Comparison of ENCODE assay signal across 16 cellular contexts in the genomic region with DNA sequence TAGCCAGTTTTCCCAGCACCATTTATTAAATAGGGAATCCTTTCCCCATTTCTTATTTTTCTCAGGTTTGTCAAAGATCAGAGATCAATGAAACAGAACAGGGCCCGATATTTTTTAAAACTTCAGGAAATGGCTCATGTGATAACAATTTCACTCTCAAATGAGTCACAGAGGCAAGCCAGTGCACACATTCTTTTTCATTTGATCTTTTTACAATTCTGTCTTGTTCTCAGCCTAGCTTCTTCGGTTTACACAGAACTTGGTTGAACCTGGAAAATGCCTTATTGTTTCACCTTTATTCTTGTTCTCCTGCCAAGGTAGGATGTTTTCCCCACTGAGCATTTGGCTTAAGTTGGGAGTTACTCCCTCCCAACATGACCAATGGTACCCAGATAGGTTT.
DNase-seq lines count a peak whose midpoint lies in the region; ATAC-seq, FAIRE-seq and TF ChIP-seq lines count a peak whose summit lies in the region.
"Had no signal": no experiment of that assay in that cellular context is flagged by ENCODE, and none has a peak within 500 bp of the region (broad histone marks: within the 10 kb centered on the region; RNA-seq: fewer than 3 reads in every experiment).

No MANE protein-coding gene starts in this region.

- no peak overlapping the region for H3K4me3 ChIP-seq in astrocyte (ENCODE audit: insufficient read depth, low read depth, low read length)
- H3K4me3 ChIP-seq in fibroblast of villous mesenchyme (ENCODE audit: low read depth, low read length), result no peak overlapping the region
- no peak overlapping the region for H3K4me3 ChIP-seq in effector memory CD4-positive, alpha-beta T cell (ENCODE audit: insufficient read depth, low read depth, low read length, poor library complexity, severe bottlenecking)
- no peak overlapping the region for H3K4me3 ChIP-seq in colonic mucosa
- H3K4me3 ChIP-seq: A549, vagina had no signal

- FAIRE-seq in astrocyte (lab: Jason Lieb, UNC), result peak; percentile 89
- no peak for FAIRE-seq in GM19239 (lab: Jason Lieb, UNC)
- FAIRE-seq: A549, D721Med had no signal

- H3K4me1 ChIP-seq in astrocyte (ENCODE audit: insufficient read depth, low read length) (peaks cover 8% of the 10 kb centered on the region), colonic mucosa (no peaks in the 10 kb centered on the region)
- H3K4me1 ChIP-seq in effector memory CD4-positive, alpha-beta T cell (ENCODE audit: control insufficient read depth, insufficient read depth, low read length, poor library complexity, severe bottlenecking), result no peaks in the 10 kb centered on the region
- H3K4me1 ChIP-seq: A549, vagina had no signal

- no peaks in the 10 kb centered on the region for H3K36me3 ChIP-seq in astrocyte (ENCODE audit: insufficient read depth, low read length)
- no peaks in the 10 kb centered on the region for H3K36me3 ChIP-seq in effector memory CD4-positive, alpha-beta T cell (ENCODE audit: control insufficient read depth, insufficient read depth, low read length)
- H3K36me3 ChIP-seq in colonic mucosa, result no peaks in the 10 kb centered on the region
- H3K36me3 ChIP-seq: vagina had no signal

- no peak overlapping the region for H3K4me3 Mint-ChIP-seq in astrocyte (ENCODE audit: unreplicated experiment)
- H3K4me3 Mint-ChIP-seq: activated B cell treated with CpG ODN at 0.5 μM for 24 hours; activated naive CD4-positive, alpha-beta T cell treated with anti-CD3 and anti-CD28 coated beads, Interleukin-2, amount 50 U/mL, for 24 hours; stimulated activated naive CD8-positive, alpha-beta T cell treated with anti-CD3 and anti-CD28 coated beads, Interleukin-15, Interleukin-2, amounts not matched to agents 100 ng/mL and 50 ng/mL, for 24 hours had no signal

- H2AFZ ChIP-seq in astrocyte (ENCODE audit: low read depth, low read length), result peak overlapping the region; percentile 50

- intact Hi-C loops in colonic mucosa (cut with DNase I), result no loop called here

- H3K79me2 ChIP-seq in astrocyte (ENCODE audit: insufficient read depth, low read length), result no peaks in the 10 kb centered on the region

- TF ChIP-seq CTCF in astrocyte (IDR thresholded peaks at IDR 0.05; ENCODE audit: insufficient read depth, low read depth, low read length) (no peak), fibroblast of villous mesenchyme (IDR thresholded peaks at IDR 0.05; ENCODE audit: insufficient read depth, low read depth, low read length) (no peak), colonic mucosa (IDR thresholded peaks at IDR 0.05) (no peak)

- H3K9me3 Mint-ChIP-seq in astrocyte (ENCODE audit: unreplicated experiment), result no peaks in the 10 kb centered on the region
- H3K9me3 Mint-ChIP-seq: activated B cell treated with CpG ODN at 0.5 μM for 24 hours; activated naive CD4-positive, alpha-beta T cell treated with anti-CD3 and anti-CD28 coated beads, Interleukin-2, amount 50 U/mL, for 24 hours had no signal

- H3K27ac Mint-ChIP-seq in astrocyte (ENCODE audit: unreplicated experiment), result peak overlapping the region; percentile 87
- H3K27ac Mint-ChIP-seq: activated B cell treated with CpG ODN at 0.5 μM for 24 hours; activated naive CD4-positive, alpha-beta T cell treated with anti-CD3 and anti-CD28 coated beads, Interleukin-2, amount 50 U/mL, for 24 hours; stimulated activated naive CD8-positive, alpha-beta T cell treated with anti-CD3 and anti-CD28 coated beads, Interleukin-15, Interleukin-2, amounts not matched to agents 100 ng/mL and 50 ng/mL, for 24 hours had no signal

- H3K9ac ChIP-seq in astrocyte (ENCODE audit: low read length) (peak overlapping the region; percentile 28), colonic mucosa (ENCODE audit: low read depth in 2 of 2, low read length in 2 of 2) (no peak overlapping the region)

- H3K4me2 ChIP-seq in astrocyte (ENCODE audit: low read length), result peak overlapping the region; percentile 77
- H3K4me2 ChIP-seq: A549 had no signal

- H3K27me3 Mint-ChIP-seq in astrocyte (ENCODE audit: low read depth, unreplicated experiment), result no peaks in the 10 kb centered on the region
- H3K27me3 Mint-ChIP-seq: activated B cell treated with CpG ODN at 0.5 μM for 24 hours; activated naive CD4-positive, alpha-beta T cell treated with anti-CD3 and anti-CD28 coated beads, Interleukin-2, amount 50 U/mL, for 24 hours; stimulated activated naive CD8-positive, alpha-beta T cell treated with anti-CD3 and anti-CD28 coated beads, Interleukin-15, Interleukin-2, amounts not matched to agents 100 ng/mL and 50 ng/mL, for 24 hours had no signal

- ATAC-seq in HG03095 (IDR thresholded peaks at IDR 0.05; ENCODE audit: unreplicated experiment), result no peak
- ATAC-seq: A549, esophagus mucosa had no signal

- H3K4me1 Mint-ChIP-seq in astrocyte (ENCODE audit: low read depth, unreplicated experiment), result peaks cover 19% of the 10 kb centered on the region
- H3K4me1 Mint-ChIP-seq: activated B cell treated with CpG ODN at 0.5 μM for 24 hours; activated naive CD4-positive, alpha-beta T cell treated with anti-CD3 and anti-CD28 coated beads, Interleukin-2, amount 50 U/mL, for 24 hours had no signal

- H3K36me3 Mint-ChIP-seq in astrocyte (ENCODE audit: low read depth, unreplicated experiment), result no peaks in the 10 kb centered on the region
- H3K36me3 Mint-ChIP-seq: activated naive CD4-positive, alpha-beta T cell treated with anti-CD3 and anti-CD28 coated beads, Interleukin-2, amount 50 U/mL, for 24 hours had no signal

- H3K27ac ChIP-seq in astrocyte (ENCODE audit: low read depth, low read length) (peak overlapping the region; percentile 74), colonic mucosa (no peak overlapping the region)
- H3K27ac ChIP-seq in effector memory CD4-positive, alpha-beta T cell (ENCODE audit: insufficient read depth, low read length, poor library complexity, severe bottlenecking), result no peak overlapping the region
- H3K27ac ChIP-seq: A549, vagina had no signal

- no peaks in the 10 kb centered on the region for H4K20me1 ChIP-seq in astrocyte (ENCODE audit: insufficient read depth, low read length)

- H3K27me3 ChIP-seq in astrocyte (ENCODE audit: insufficient read depth, low read length) (no peaks in the 10 kb centered on the region), colonic mucosa (no peaks in the 10 kb centered on the region)
- no peaks in the 10 kb centered on the region for H3K27me3 ChIP-seq in effector memory CD4-positive, alpha-beta T cell (replicated peaks; ENCODE audit: control insufficient read depth, insufficient read depth, low read length, poor library complexity, severe bottlenecking)
- H3K27me3 ChIP-seq: vagina had no signal

- DNase-seq in A172 (ENCODE audit: low spot score) (peak; percentile 34), HPDE6-E6E7 (ENCODE audit: extremely low spot score) (peak; percentile 20), astrocyte (ENCODE audit: low read depth) (peak; percentile 73), fibroblast of villous mesenchyme (ENCODE audit: low read depth) (peak; percentile 43), GM19239 (ENCODE audit: insufficient read length, low spot score) (no peak), colonic mucosa (no peak)
- DNase-seq in effector memory CD4-positive, alpha-beta T cell, result no peak
- DNase-seq: activated B cell treated with CpG ODN at 0.5 μM for 24 hours, NCI-H1436 had no signal

- H3K9me3 ChIP-seq in astrocyte (ENCODE audit: insufficient read depth, low read depth, low read length) (no peaks in the 10 kb centered on the region), colonic mucosa (no peaks in the 10 kb centered on the region)
- H3K9me3 ChIP-seq in effector memory CD4-positive, alpha-beta T cell (ENCODE audit: control insufficient read depth, low read length), result no peaks in the 10 kb centered on the region
- H3K9me3 ChIP-seq: A549, vagina had no signal

Comparison
In these comparisons a context has a peak if more than half of its experiments do, and no peak if none do; other contexts are left out.
1. DNase-seq: peak in A172 (single experiment), HPDE6-E6E7 (single experiment), astrocyte (single experiment) and fibroblast of villous mesenchyme (single experiment); none in effector memory CD4-positive, alpha-beta T cell (0 of 3), GM19239 (single experiment) and colonic mucosa (single experiment).